In genomic region chr2:217394510-217395351, GRCh38 we compare ENCODE assay signal across 25 cellular contexts.
DNase-seq lines count a peak whose midpoint lies in the region; ATAC-seq, FAIRE-seq and TF ChIP-seq lines count a peak whose summit lies in the region.
"Had no signal": no experiment of that assay in that cellular context is flagged by ENCODE, and none has a peak within 500 bp of the region (broad histone marks: within the 10 kb centered on the region; RNA-seq: fewer than 3 reads in every experiment).

No MANE protein-coding gene starts in this region.

- H3K36me3 ChIP-seq in keratinocyte (ENCODE audit: control insufficient read depth in 2 of 2, extremely low read depth in 1 of 2, insufficient read depth in 2 of 2, low read length in 2 of 2) (no peaks in the 10 kb centered on the region), aorta (ENCODE audit: control insufficient read depth in 1 of 2, insufficient read depth in 2 of 2, low read length in 1 of 2) (no peaks in the 10 kb centered on the region), left lung (no peaks in the 10 kb centered on the region)
- H3K36me3 ChIP-seq: WERI-Rb-1 had no signal

- intact Hi-C loops in aorta (cut with DNase I) (no loop called here), left lung (cut with DNase I) (no loop called here), right cardiac atrium (cut with DNase I) (loop anchor here in 1 of 4 donors (5.0 to 10.0 kb wide), 2 partner anchors 38 to 700 kb away; partner anchors contain the start of gene IGFBP5)

- no peaks in the 10 kb centered on the region for H3K79me2 ChIP-seq in keratinocyte (ENCODE audit: control insufficient read depth, insufficient read depth, low read length)

- peak overlapping the region; percentile 73 for H3K4me2 ChIP-seq in keratinocyte (ENCODE audit: control insufficient read depth, extremely low read depth, insufficient read depth, low read depth, low read length)

- H3K9me1 ChIP-seq in keratinocyte (ENCODE audit: control insufficient read depth, extremely low read depth, insufficient read depth, low read length): no peaks in the 10 kb centered on the region

- H3K9me3 ChIP-seq in keratinocyte (ENCODE audit: control insufficient read depth, low read depth, low read length) (peaks cover 3% of the 10 kb centered on the region), aorta (ENCODE audit: control insufficient read depth, low read length) (no peaks in the 10 kb centered on the region), left lung (peaks cover 0 to 17% of the 10 kb centered on the region in 2 donors), right cardiac atrium (ENCODE audit: control insufficient read depth, low read length) (peaks cover 2% of the 10 kb centered on the region)

- H3K27ac ChIP-seq in keratinocyte (ENCODE audit: control insufficient read depth, insufficient read depth, low read length) (peak overlapping the region; percentile 88), aorta (ENCODE audit: low read depth in 1 of 2, low read length in 2 of 2) (no peak overlapping the region), left lung (no peak overlapping the region), right cardiac atrium (ENCODE audit: low read length) (no peak overlapping the region)
- H3K27ac ChIP-seq: 22Rv1, coronary artery, parathyroid adenoma, WERI-Rb-1 had no signal

- H3K4me1 ChIP-seq in keratinocyte (ENCODE audit: control insufficient read depth, extremely low read depth, insufficient read depth, low read length) (peaks cover 14% of the 10 kb centered on the region), aorta (ENCODE audit: control insufficient read depth in 1 of 2, insufficient read depth in 2 of 2, low read length in 2 of 2) (peaks cover 0 to 5% of the 10 kb centered on the region in 2 donors), left lung (peaks cover 0 to 4% of the 10 kb centered on the region in 2 donors), right cardiac atrium (ENCODE audit: control insufficient read depth, insufficient read depth, low read length) (peaks cover 2% of the 10 kb centered on the region)
- H3K4me1 ChIP-seq: parathyroid adenoma had no signal

- dilution Hi-C loops in keratinocyte (cut with MboI; ENCODE audit: extremely low pct_ligation_motif_present, low sequenced_read_pairs): no loop called here

- DNase-seq in SIG-M5 treated with dmso at 0.1 percent for 504 hours (lab: John Stamatoyannopoulos, UW; ENCODE audit: unreplicated experiment): peak; percentile 23
- no peak for DNase-seq in SIG-M5 (lab: John Stamatoyannopoulos, UW)
- DNase-seq in amniotic epithelial cell (ENCODE audit: low read depth): peak; percentile 73
- DNase-seq in keratinocyte (ENCODE audit: low read depth, low spot score): peak; percentile 92
- DNase-seq in aorta: no peak
- DNase-seq in NCI-H226: no peak
- DNase-seq in left lung: no peak
- no peak for DNase-seq in right cardiac atrium
- DNase-seq: activated CD4-positive, alpha-beta T cell treated with anti-CD3 and anti-CD28 coated beads, Interleukin-2, amount 50 U/mL, for 48 hours; activated naive CD4-positive, alpha-beta T cell treated with Interleukin-2 at 50 U/mL for 16 hours; C1 segment of cervical spinal cord; DMS 273 treated with DMSO at 0.1 percent for 48 hours; naive thymus-derived CD8-positive, alpha-beta T cell; NCI-H187 treated with DMSO at 0.1 percent for 48 hours; NCI-H446; RPMI8226; small intestine; stimulated activated CD4-positive, alpha-beta T cell treated with anti-CD3 and anti-CD28 coated beads, Interleukin-4, amount 100 ng/mL, for 24 hours; T-helper 1 cell; WERI-Rb-1 had no signal

- TF ChIP-seq CTCF in keratinocyte (optimal IDR thresholded peaks at IDR 0.05 in 1 of 3, IDR thresholded peaks at IDR 0.05 in 1 of 3, conservative IDR thresholded peaks at IDR 0.05 in 1 of 3; ENCODE audit: extremely low read depth in 1 of 3, insufficient read depth in 2 of 3, low read length in 3 of 3) (no peak), left lung (IDR thresholded peaks at IDR 0.05) (no peak)

- H3K4me3 ChIP-seq in keratinocyte (ENCODE audit: control insufficient read depth in 2 of 3, extremely low read depth in 1 of 3, insufficient read depth in 2 of 3, low read depth in 1 of 3, low read length in 3 of 3) (peak overlapping the region in 2 of 3 experiments; percentile 34 to 39), aorta (ENCODE audit: low read length in 2 of 2) (no peak overlapping the region), left lung (no peak overlapping the region), right cardiac atrium (ENCODE audit: low read length) (no peak overlapping the region)
- H3K4me3 ChIP-seq: coronary artery, lung had no signal

- peak; percentile 13 for ATAC-seq in aorta (ENCODE audit: low FRiP score)
- ATAC-seq in left lung: no peak
- ATAC-seq in right cardiac atrium: no peak
- ATAC-seq: naive thymus-derived CD8-positive, alpha-beta T cell had no signal

- no peaks in the 10 kb centered on the region for H3K27me3 ChIP-seq in keratinocyte (ENCODE audit: control insufficient read depth, extremely low read depth, insufficient read depth, low read length)
- H3K27me3 ChIP-seq in aorta (ENCODE audit: control insufficient read depth in 1 of 2, insufficient read depth in 2 of 2, low read length in 1 of 2): no peaks in the 10 kb centered on the region
- H3K27me3 ChIP-seq in left lung: no peaks in the 10 kb centered on the region
- no peaks in the 10 kb centered on the region for H3K27me3 ChIP-seq in right cardiac atrium (ENCODE audit: control insufficient read depth, insufficient read depth)

- peak; percentile 90 for FAIRE-seq in keratinocyte (lab: Jason Lieb, UNC)
- FAIRE-seq: endothelial cell of umbilical vein, small intestine had no signal

- H2AFZ ChIP-seq in keratinocyte (ENCODE audit: control insufficient read depth, low read length): peak overlapping the region; percentile 27
- H2AFZ ChIP-seq: parathyroid adenoma had no signal

- H3K9ac ChIP-seq in keratinocyte (ENCODE audit: control insufficient read depth, extremely low read depth, insufficient read depth, low read length): peak overlapping the region; percentile 49
- H3K9ac ChIP-seq: parathyroid adenoma had no signal

- 75 to 77% methylated on average over 8 of the region's 8 CpGs for WGBS in aorta, 2 donors
- 89% methylated on average over 8 of the region's 8 CpGs for WGBS in right cardiac atrium

- H4K20me1 ChIP-seq in keratinocyte (ENCODE audit: control insufficient read depth, extremely low read depth, insufficient read depth, low read length): no peaks in the 10 kb centered on the region

Comparison
In these comparisons a context has a peak if more than half of its experiments do, and no peak if none do; other contexts are left out.
1. DNase-seq: peak in SIG-M5 treated with dmso at 0.1 percent for 504 hours (single experiment), amniotic epithelial cell (single experiment) and keratinocyte (single experiment); none in SIG-M5 (single experiment), aorta (0 of 2), NCI-H226 (single experiment), left lung (0 of 2) and right cardiac atrium (0 of 3).
2. H3K4me3 ChIP-seq: peak in keratinocyte (2 of 3); none in aorta (0 of 2), left lung (0 of 2) and right cardiac atrium (single experiment).